In the genomic region with DNA sequence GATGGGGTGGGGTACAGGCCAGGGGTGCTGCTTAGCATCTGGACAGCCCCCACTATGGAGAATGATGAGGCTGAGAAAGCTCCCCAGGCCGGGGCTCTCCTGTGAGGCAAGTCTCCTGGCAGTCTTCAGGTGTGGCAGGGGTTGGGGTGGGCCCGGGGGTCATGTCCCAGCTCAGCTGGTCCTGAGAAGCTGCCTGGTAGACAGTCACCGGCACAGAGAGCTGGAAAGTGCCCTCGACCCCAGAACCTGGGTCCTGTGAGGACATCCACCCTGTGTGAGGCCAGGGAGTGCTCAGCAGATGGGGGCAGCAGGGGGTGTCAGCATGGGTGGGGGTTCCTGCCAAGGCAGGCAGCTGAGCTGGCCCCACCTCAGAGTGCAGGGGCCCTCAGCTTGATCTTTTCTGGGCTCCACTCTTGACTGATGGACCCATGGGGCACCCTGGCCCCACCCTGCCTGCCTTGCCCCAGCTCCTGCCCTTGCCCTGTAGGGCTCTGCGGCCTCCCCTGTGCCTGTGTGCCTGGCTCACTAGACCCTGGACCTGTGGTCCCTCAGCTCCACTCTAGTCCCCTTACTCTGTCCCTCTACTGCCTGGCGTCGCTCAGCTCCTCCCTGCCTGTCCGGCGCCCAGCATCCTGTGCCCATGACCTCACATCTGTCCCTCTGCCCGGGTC, we compare ENCODE assay signal across 1 cellular context.
A peak's percentile ranks its signal among the peaks of the same experiment; 100 is the strongest.
TF ChIP-seq lines count a peak whose summit lies in the region.

No MANE protein-coding gene starts in this region.

TF ChIP-seq in HEK293, 187 proteins besides CTCF, POLR2A, EP300 and RAD21:
- TF ChIP-seq ZNF335 (tag by site-specific recombination; conservative IDR thresholded peaks at IDR 0.05), result peak; percentile 43; the same call in 1 of the 2 replicates
- peak; percentile 70 for TF ChIP-seq GLIS1 (tag by site-specific recombination; IDR thresholded peaks at IDR 0.05)
- TF ChIP-seq, protein P1, sequence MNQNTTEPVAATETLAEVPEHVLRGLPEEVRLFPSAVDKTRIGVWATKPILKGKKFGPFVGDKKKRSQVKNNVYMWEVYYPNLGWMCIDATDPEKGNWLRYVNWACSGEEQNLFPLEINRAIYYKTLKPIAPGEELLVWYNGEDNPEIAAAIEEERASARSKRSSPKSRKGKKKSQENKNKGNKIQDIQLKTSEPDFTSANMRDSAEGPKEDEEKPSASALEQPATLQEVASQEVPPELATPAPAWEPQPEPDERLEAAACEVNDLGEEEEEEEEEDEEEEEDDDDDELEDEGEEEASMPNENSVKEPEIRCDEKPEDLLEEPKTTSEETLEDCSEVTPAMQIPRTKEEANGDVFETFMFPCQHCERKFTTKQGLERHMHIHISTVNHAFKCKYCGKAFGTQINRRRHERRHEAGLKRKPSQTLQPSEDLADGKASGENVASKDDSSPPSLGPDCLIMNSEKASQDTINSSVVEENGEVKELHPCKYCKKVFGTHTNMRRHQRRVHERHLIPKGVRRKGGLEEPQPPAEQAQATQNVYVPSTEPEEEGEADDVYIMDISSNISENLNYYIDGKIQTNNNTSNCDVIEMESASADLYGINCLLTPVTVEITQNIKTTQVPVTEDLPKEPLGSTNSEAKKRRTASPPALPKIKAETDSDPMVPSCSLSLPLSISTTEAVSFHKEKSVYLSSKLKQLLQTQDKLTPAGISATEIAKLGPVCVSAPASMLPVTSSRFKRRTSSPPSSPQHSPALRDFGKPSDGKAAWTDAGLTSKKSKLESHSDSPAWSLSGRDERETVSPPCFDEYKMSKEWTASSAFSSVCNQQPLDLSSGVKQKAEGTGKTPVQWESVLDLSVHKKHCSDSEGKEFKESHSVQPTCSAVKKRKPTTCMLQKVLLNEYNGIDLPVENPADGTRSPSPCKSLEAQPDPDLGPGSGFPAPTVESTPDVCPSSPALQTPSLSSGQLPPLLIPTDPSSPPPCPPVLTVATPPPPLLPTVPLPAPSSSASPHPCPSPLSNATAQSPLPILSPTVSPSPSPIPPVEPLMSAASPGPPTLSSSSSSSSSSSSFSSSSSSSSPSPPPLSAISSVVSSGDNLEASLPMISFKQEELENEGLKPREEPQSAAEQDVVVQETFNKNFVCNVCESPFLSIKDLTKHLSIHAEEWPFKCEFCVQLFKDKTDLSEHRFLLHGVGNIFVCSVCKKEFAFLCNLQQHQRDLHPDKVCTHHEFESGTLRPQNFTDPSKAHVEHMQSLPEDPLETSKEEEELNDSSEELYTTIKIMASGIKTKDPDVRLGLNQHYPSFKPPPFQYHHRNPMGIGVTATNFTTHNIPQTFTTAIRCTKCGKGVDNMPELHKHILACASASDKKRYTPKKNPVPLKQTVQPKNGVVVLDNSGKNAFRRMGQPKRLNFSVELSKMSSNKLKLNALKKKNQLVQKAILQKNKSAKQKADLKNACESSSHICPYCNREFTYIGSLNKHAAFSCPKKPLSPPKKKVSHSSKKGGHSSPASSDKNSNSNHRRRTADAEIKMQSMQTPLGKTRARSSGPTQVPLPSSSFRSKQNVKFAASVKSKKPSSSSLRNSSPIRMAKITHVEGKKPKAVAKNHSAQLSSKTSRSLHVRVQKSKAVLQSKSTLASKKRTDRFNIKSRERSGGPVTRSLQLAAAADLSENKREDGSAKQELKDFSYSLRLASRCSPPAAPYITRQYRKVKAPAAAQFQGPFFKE (tag by site-specific recombination; IDR thresholded peaks at IDR 0.05; ENCODE audit: borderline replicate concordance), result no peak
- peak; percentile 52 for TF ChIP-seq GLIS2 (tag by site-specific recombination; IDR thresholded peaks at IDR 0.05)
- peak; percentile 91 for TF ChIP-seq ZIC2 (tag by site-specific recombination; IDR thresholded peaks at IDR 0.05)
- TF ChIP-seq ZNF26 (tag by site-specific recombination; IDR thresholded peaks at IDR 0.05), result no peak
- no peak for TF ChIP-seq ZNF24 (tag by site-specific recombination; IDR thresholded peaks at IDR 0.05)
